8 cellular contexts compared by ENCODE assay signal in genomic region chr6:27791182-27791939, GRCh38.
DNase-seq lines count a peak whose midpoint lies in the region; ATAC-seq, FAIRE-seq and TF ChIP-seq lines count a peak whose summit lies in the region.

No MANE protein-coding gene starts in this region.

- H3K36me3 ChIP-seq in HepG2 (replicated peaks in 1 of 2; ENCODE audit: control insufficient read depth in 1 of 2, insufficient read depth in 2 of 2, low read length in 2 of 2) (no peaks in the 10 kb centered on the region), stomach (no peaks in the 10 kb centered on the region)

- no peaks in the 10 kb centered on the region for H3K9me3 Mint-ChIP-seq in T-cell

- DNase-seq in NCI-H2171 treated with DMSO at 0.1 percent for 48 hours (lab: John Stamatoyannopoulos, UW) (peak; percentile 66), NCI-H2171 (lab: John Stamatoyannopoulos, UW) (no peak), NAMALWA (ENCODE audit: low spot score) (peak; percentile 65), T-cell (no peak), dedifferentiated amniotic fluid mesenchymal stem cell (ENCODE audit: extremely low spot score) (peak; percentile 86), HepG2 (ENCODE audit: low spot score) (peak; percentile 76), stomach (peak; percentile 43), NCI-H187 treated with DMSO at 0.1 percent for 48 hours (lab: John Stamatoyannopoulos, UW) (no peak)

- in situ Hi-C loops in HepG2 (cut with HindIII; ENCODE audit: extremely low pct_ligation_motif_present, low pct_unique_long_range_greater_than_20kb), result no loop called here

- CTCF ChIA-PET in T-cell (lab: Charles Lee) (interaction anchor here in 1 of 2 donors (0.6 kb wide), 1 partner anchor 644 kb away, joined by 3 read pairs; a partner anchor contains a TSS), HepG2 (lab: Yijun Ruan, JAX; ENCODE audit: low intra/inter-chr PET ratio, low total read pairs) (interaction anchor here (1.0 kb wide), 1 partner anchor 479 kb away, joined by 4 read pairs; the partner anchor contains the start of gene POM121L2)

- TF ChIP-seq POLR2A in HepG2 (IDR thresholded peaks at IDR 0.05; ENCODE audit: insufficient read depth in 1 of 2, low read depth in 2 of 2, low read length in 2 of 2), result no peak
- no peak for TF ChIP-seq POLR2A in stomach (IDR thresholded peaks at IDR 0.05)

- no peaks in the 10 kb centered on the region for H3K79me2 ChIP-seq in HepG2 (ENCODE audit: insufficient read depth, low read length)

- H3K4me1 Mint-ChIP-seq in T-cell, result peaks cover 23 to 26% (median 23%) of the 10 kb centered on the region in 3 donors

- peak overlapping the region; percentile 93 for H2AFZ ChIP-seq in HepG2 (ENCODE audit: low read length)

- no peaks in the 10 kb centered on the region for H4K20me1 ChIP-seq in HepG2 (ENCODE audit: insufficient read depth, low read length)

- H3K9me3 ChIP-seq in HepG2 (ENCODE audit: low read length) (no peaks in the 10 kb centered on the region), stomach (no peaks in the 10 kb centered on the region)

- H3K36me3 Mint-ChIP-seq in T-cell, result no peaks in the 10 kb centered on the region

- H3K27me3 ChIP-seq in HepG2 (ENCODE audit: control insufficient read depth in 1 of 2, insufficient read depth in 2 of 2, low read length in 2 of 2) (no peaks in the 10 kb centered on the region), stomach (peaks cover 0 to 17% (median 0%) of the 10 kb centered on the region in 3 donors)

- TF ChIP-seq CTCF in HepG2 (CRISPR knock-in tag; IDR thresholded peaks at IDR 0.05) (0 out of 2 replicates have a peak, but pooled peaks have one; percentile 21), stomach (IDR thresholded peaks at IDR 0.05) (no peak)

- TF ChIP-seq EP300 in HepG2 (IDR thresholded peaks at IDR 0.05; ENCODE audit: low read depth in 2 of 2, low read length in 2 of 2) (peak in 1 of 2 experiments; percentile 24; a peak in 1 of 4 replicates), HepG2 (CRISPR knock-in tag; IDR thresholded peaks at IDR 0.05; ENCODE audit: borderline replicate concordance) (no peak), stomach (IDR thresholded peaks at IDR 0.05) (no peak)

- no TSS peak for BruUV-seq in HepG2 (replicated peaks; lab: Mats Ljungman, UMichigan)

- H3K4me1 ChIP-seq in HepG2 (ENCODE audit: insufficient read depth, low read length) (peaks cover 46% of the 10 kb centered on the region), stomach (peaks cover 4 to 25% (median 19%) of the 10 kb centered on the region in 4 donors)

- no peak for FAIRE-seq in HepG2 (lab: Jason Lieb, UNC)

- H3K4me3 ChIP-seq in HepG2 (replicated peaks in 1 of 3; ENCODE audit: insufficient read depth in 1 of 3, low read depth in 2 of 3, low read length in 3 of 3) (peak overlapping the region; percentile 62 to 75 (median 62)), stomach (peak overlapping the region; percentile 32 to 58 (median 42))

- H3K27ac ChIP-seq in HepG2 (ENCODE audit: extremely low read length, insufficient read depth, low read length) (peak overlapping the region; percentile 88), stomach (peak overlapping the region in 3 of 5 donors; percentile 14 to 68 (median 18))

- intact Hi-C loops in HepG2 (cut with micrococcal nuclease; ENCODE audit: unreplicated experiment) (no loop called here), stomach (cut with DNase I; ENCODE audit: low total_unique reads) (no loop called here)

- peak overlapping the region; percentile 74 to 78 (median 76) for H3K4me3 Mint-ChIP-seq in T-cell

- TF ChIP-seq RAD21 in HepG2 (CRISPR knock-in tag; IDR thresholded peaks at IDR 0.05), result no peak

- no peak for ATAC-seq in T-cell (replicated peaks in 1 of 4)
- ATAC-seq in HepG2, result peak; percentile 8

- 46% methylated on average over 21 of the region's 22 CpGs for WGBS in HepG2 (ENCODE audit: low lambda C conversion rate)
- 3 to 4% (median 3%) methylated on average over 22 of the region's 22 CpGs for WGBS in stomach, 5 donors

- H3K9ac ChIP-seq in HepG2 (ENCODE audit: insufficient read depth, low read depth, low read length), result peak overlapping the region; percentile 69

- no peak overlapping the region for H3K27ac Mint-ChIP-seq in T-cell

- POLR2A ChIA-PET in T-cell (lab: Charles Lee) (no interaction called here), HepG2 (lab: Yijun Ruan, JAX) (interaction anchor here (1.2 to 1.6 kb wide), 3 partner anchors 102 to 1133 kb away, joined by 3 to 5 read pairs (median 3); partner anchors contain the start of gene TRIM27)

- peak overlapping the region; percentile 77 for H3K4me2 ChIP-seq in HepG2 (ENCODE audit: low read depth, low read length)

- peaks cover 14 to 22% of the 10 kb centered on the region in 2 donors for H3K27me3 Mint-ChIP-seq in T-cell

TF ChIP-seq in HepG2, 621 proteins besides CTCF, POLR2A, EP300 and RAD21 (continues in another document):
- TF ChIP-seq ZZZ3 (CRISPR knock-in tag; IDR thresholded peaks at IDR 0.05; ENCODE audit: borderline replicate concordance), result no peak
- no peak for TF ChIP-seq CBFB (CRISPR knock-in tag; IDR thresholded peaks at IDR 0.05)
- no peak for TF ChIP-seq ZNF232 (CRISPR knock-in tag; IDR thresholded peaks at IDR 0.05; ENCODE audit: borderline replicate concordance)
- 0 out of 2 replicates have a peak, but pooled peaks have one; percentile 23 for TF ChIP-seq ZBTB33 (CRISPR knock-in tag; IDR thresholded peaks at IDR 0.05)
- TF ChIP-seq TFDP1 (CRISPR knock-in tag; IDR thresholded peaks at IDR 0.05; ENCODE audit: borderline replicate concordance), result no peak
- TF ChIP-seq ZSCAN9 (CRISPR knock-in tag; IDR thresholded peaks at IDR 0.05; ENCODE audit: borderline replicate concordance), result no peak
- peak; percentile 62 for TF ChIP-seq FOXA3 (CRISPR knock-in tag; IDR thresholded peaks at IDR 0.05)
- TF ChIP-seq ZNF792 (CRISPR knock-in tag; IDR thresholded peaks at IDR 0.05), result peak; percentile 53; the same call in 1 of the 2 replicates
- no peak for TF ChIP-seq ZNF766 (CRISPR knock-in tag; IDR thresholded peaks at IDR 0.05; ENCODE audit: borderline replicate concordance)
- no peak for TF ChIP-seq DR1 (CRISPR knock-in tag; IDR thresholded peaks at IDR 0.05)
- TF ChIP-seq ZFX (CRISPR knock-in tag; IDR thresholded peaks at IDR 0.05; ENCODE audit: low read depth), result 0 out of 2 replicates have a peak, but pooled peaks have one; percentile 7
- TF ChIP-seq MIER3 (CRISPR knock-in tag; IDR thresholded peaks at IDR 0.05; ENCODE audit: borderline replicate concordance), result peak; percentile 54; the same call in 1 of the 2 replicates
- peak; percentile 96 for TF ChIP-seq MAF1 (CRISPR knock-in tag; IDR thresholded peaks at IDR 0.05; ENCODE audit: borderline replicate concordance)
- TF ChIP-seq NFE2L2 (IDR thresholded peaks at IDR 0.05; ENCODE audit: low read length), result no peak
- TF ChIP-seq FIP1L1 (IDR thresholded peaks at IDR 0.05; ENCODE audit: borderline replicate concordance, insufficient read depth, low read depth, low read length), result no peak
- TF ChIP-seq POGZ (CRISPR knock-in tag; IDR thresholded peaks at IDR 0.05), result peak; percentile 30; the same call in 1 of the 2 replicates
- TF ChIP-seq ZNF432 (CRISPR knock-in tag; IDR thresholded peaks at IDR 0.05; ENCODE audit: borderline replicate concordance), result no peak
- 0 out of 2 replicates have a peak, but pooled peaks have one; percentile 29 for TF ChIP-seq CC2D1A (CRISPR knock-in tag; IDR thresholded peaks at IDR 0.05)
- TF ChIP-seq, protein P1, sequence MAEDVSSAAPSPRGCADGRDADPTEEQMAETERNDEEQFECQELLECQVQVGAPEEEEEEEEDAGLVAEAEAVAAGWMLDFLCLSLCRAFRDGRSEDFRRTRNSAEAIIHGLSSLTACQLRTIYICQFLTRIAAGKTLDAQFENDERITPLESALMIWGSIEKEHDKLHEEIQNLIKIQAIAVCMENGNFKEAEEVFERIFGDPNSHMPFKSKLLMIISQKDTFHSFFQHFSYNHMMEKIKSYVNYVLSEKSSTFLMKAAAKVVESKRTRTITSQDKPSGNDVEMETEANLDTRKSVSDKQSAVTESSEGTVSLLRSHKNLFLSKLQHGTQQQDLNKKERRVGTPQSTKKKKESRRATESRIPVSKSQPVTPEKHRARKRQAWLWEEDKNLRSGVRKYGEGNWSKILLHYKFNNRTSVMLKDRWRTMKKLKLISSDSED (CRISPR knock-in tag; IDR thresholded peaks at IDR 0.05), result no peak
- no peak for TF ChIP-seq MEIS2 (CRISPR knock-in tag; IDR thresholded peaks at IDR 0.05)
- no peak for TF ChIP-seq KAT7 (CRISPR knock-in tag; IDR thresholded peaks at IDR 0.05; ENCODE audit: borderline replicate concordance)
- no peak for TF ChIP-seq ESRRA (CRISPR knock-in tag; IDR thresholded peaks at IDR 0.05; ENCODE audit: low read depth)

Comparison
In these comparisons a context has a peak if more than half of its experiments do, and no peak if none do; other contexts are left out.
1. DNase-seq: peak in NCI-H2171 treated with DMSO at 0.1 percent for 48 hours (single experiment), NAMALWA (single experiment), dedifferentiated amniotic fluid mesenchymal stem cell (single experiment), HepG2 (single experiment) and stomach (single experiment); none in NCI-H2171 (single experiment), T-cell (0 of 34) and NCI-H187 treated with DMSO at 0.1 percent for 48 hours (single experiment).